Comparison of ENCODE assay signal across 7 cellular contexts in genomic region chr11:65786786-65787636, GRCh38. TPM values are rescaled to one million over a fixed set of nuclear protein-coding genes. Genes with fewer than 3 reads are reported as not detected.
DNase-seq lines count a peak whose midpoint lies in the region; ATAC-seq, FAIRE-seq and TF ChIP-seq lines count a peak whose summit lies in the region.

TSS of gene OVOL1 (plus strand) at chr11:65787063. CDS start at chr11:65787374, 311 bp downstream.

- H3K4me3 ChIP-seq in esophagus (ENCODE audit: low read depth in 1 of 2, low read length in 2 of 2) = peak within 1 kb of the TSS; percentile 79 to 87
- H3K4me3 ChIP-seq in sigmoid colon = peak within 1 kb of the TSS in 3 of 4 donors; percentile 23 to 29 (median 28)

- H4K91ac ChIP-seq in H9 (ENCODE audit: insufficient read length, low read depth, low read length) = no peak within 1 kb of the TSS

- H3K36me3 Mint-ChIP-seq in H9 (ENCODE audit: insufficient read depth in 1 of 3, low read depth in 3 of 3) = peaks cover 0 to 3% (median 2%) of the 10 kb centered on the region in 3 experiments; a peak in 2 of 7 replicates

- no peak within 1 kb of the TSS for H3T11ph ChIP-seq in H9 (ENCODE audit: low read length)

- H3K27me3 ChIP-seq in H9 (ENCODE audit: insufficient read depth, low read length) (peaks cover 21% of the 10 kb centered on the region; the same call in 1 of the 2 replicates), esophagus (ENCODE audit: control insufficient read depth in 1 of 2, insufficient read depth in 2 of 2, low read length in 2 of 2) (no peaks in the 10 kb centered on the region), sigmoid colon (peaks cover 30 to 63% (median 37%) of the 10 kb centered on the region in 3 donors)

- H3K23ac ChIP-seq in H9 (ENCODE audit: insufficient read length, low read depth, low read length) = no peak within 1 kb of the TSS

- peaks cover 70% of the 10 kb centered on the region for H3K27me3 Mint-ChIP-seq in H9 (ENCODE audit: low read depth)

- intact Hi-C loops in sigmoid colon (cut with DNase I) = no loop called here

- peaks cover 44% of the 10 kb centered on the region in 2 experiments for H3K4me1 Mint-ChIP-seq in H9

- ATAC-seq in HG02610 (IDR thresholded peaks at IDR 0.05; ENCODE audit: unreplicated experiment) = no peak

- H3K9ac ChIP-seq in H9 (ENCODE audit: extremely low read depth, insufficient read length, low read length) = no peak within 1 kb of the TSS

- no peak within 1 kb of the TSS for H2BK15ac ChIP-seq in H9 (ENCODE audit: low read depth, low read length)

- no CpG with 5 or more reads among the region's 112 CpGs for WGBS in H9 (ENCODE audit: extremely low coverage, insufficient read length, low lambda C conversion rate)
- 1 to 2% methylated on average over 82 to 112 of the region's 112 CpGs for WGBS in esophagus, 2 donors
- 1% methylated on average over 112 of the region's 112 CpGs for whole genome bisulfite sequencing in sigmoid colon, 2 donors

- no peak within 1 kb of the TSS for H2AK5ac ChIP-seq in H9 (ENCODE audit: insufficient read length, low read length)

- peak within 1 kb of the TSS; percentile 58; the same call in 1 of the 2 replicates for H3K14ac ChIP-seq in H9 (ENCODE audit: insufficient read depth, low read length)

- FAIRE-seq in GM12892 (lab: Jason Lieb, UNC) = no peak

- peaks cover 4% of the 10 kb centered on the region; the same call in 1 of the 2 replicates for H3K4me1 ChIP-seq in H9 (ENCODE audit: insufficient read depth, low read length)
- peaks cover 8 to 42% of the 10 kb centered on the region in 2 donors for H3K4me1 ChIP-seq in esophagus (ENCODE audit: control insufficient read depth in 2 of 2, insufficient read depth in 2 of 2, low read length in 1 of 2)
- H3K4me1 ChIP-seq in sigmoid colon = peaks cover 0 to 25% (median 24%) of the 10 kb centered on the region in 4 donors

- H3K4me3 Mint-ChIP-seq in H9 = peak within 1 kb of the TSS; percentile 75 to 91

- H3K23me2 ChIP-seq in H9 (ENCODE audit: insufficient read length, low read depth, low read length, poor library complexity, severe bottlenecking) = peaks cover 11% of the 10 kb centered on the region

- H3K18ac ChIP-seq in H9 (ENCODE audit: insufficient read length, low read depth, low read length) = peak within 1 kb of the TSS; percentile 35

- TF ChIP-seq POLR2A in sigmoid colon (IDR thresholded peaks at IDR 0.05) (peak in 1 of 2 donors; percentile 51), GM12892 (IDR thresholded peaks at IDR 0.05; ENCODE audit: low read depth, low read length) (no peak)

- H3K56ac ChIP-seq in H9 (ENCODE audit: insufficient read length, low read depth, low read length) = no peak within 1 kb of the TSS

- H2AFZ ChIP-seq in H9 (ENCODE audit: low read length) = no peak within 1 kb of the TSS

- peak within 1 kb of the TSS; percentile 72 for H3K4me2 ChIP-seq in H9 (ENCODE audit: insufficient read depth, insufficient read length, low read length)

- no peak within 1 kb of the TSS for H2BK12ac ChIP-seq in H9 (ENCODE audit: insufficient read length, low read depth, low read length)

- no peaks in the 10 kb centered on the region for H4K20me1 ChIP-seq in H9 (ENCODE audit: control insufficient read depth, insufficient read depth, insufficient read length)

- H3K9me3 ChIP-seq in H9 (ENCODE audit: control insufficient read depth, low read depth, low read length) (no peaks in the 10 kb centered on the region), esophagus (ENCODE audit: control insufficient read depth in 2 of 2, insufficient read depth in 1 of 2, low read depth in 1 of 2, low read length in 1 of 2) (no peaks in the 10 kb centered on the region), sigmoid colon (no peaks in the 10 kb centered on the region)

- H3K36me3 ChIP-seq in esophagus (ENCODE audit: control insufficient read depth in 2 of 2, insufficient read depth in 2 of 2, low read length in 1 of 2) = peaks cover 0 to 3% of the 10 kb centered on the region in 2 donors
- H3K36me3 ChIP-seq in sigmoid colon = no peaks in the 10 kb centered on the region

- H3K27ac Mint-ChIP-seq in H9 = no peak within 1 kb of the TSS

- H3K9me3 Mint-ChIP-seq in H9 = no peaks in the 10 kb centered on the region; a peak in 1 of 5 replicates

- H2BK120ac ChIP-seq in H9 (ENCODE audit: low read depth, low read length, poor library complexity, severe bottlenecking) = no peak within 1 kb of the TSS

- H4K8ac ChIP-seq in H9 (replicated peaks; ENCODE audit: insufficient read length, low read depth, low read length) = no peak within 1 kb of the TSS

- H3K27ac ChIP-seq in H9 (ENCODE audit: insufficient read length, low read depth, low read length) (no peak within 1 kb of the TSS), esophagus (ENCODE audit: low read depth in 2 of 2, low read length in 1 of 2) (peak within 1 kb of the TSS; percentile 82 to 91), sigmoid colon (peak within 1 kb of the TSS in 1 of 4 donors; percentile 38)

- no peak within 1 kb of the TSS for H3K4ac ChIP-seq in H9 (ENCODE audit: low read depth, low read length)

- H2BK20ac ChIP-seq in H9 (ENCODE audit: low read depth, low read length, poor library complexity, severe bottlenecking) = no peak within 1 kb of the TSS

- no peak within 1 kb of the TSS for H2BK5ac ChIP-seq in H9 (ENCODE audit: insufficient read length, low read length)

- H3K79me1 ChIP-seq in H9 (ENCODE audit: insufficient read depth, low read depth, low read length, poor library complexity, severe bottlenecking) = no peaks in the 10 kb centered on the region

- in situ Hi-C loops in GM13976 (cut with MboI; ENCODE audit: low sequenced_read_pairs, unreplicated experiment) = no loop called here

- DNase-seq in H9 (peak; percentile 88), NCI-H748 treated with DMSO at 0.1 percent for 48 hours (lab: John Stamatoyannopoulos, UW) (peak; percentile 68), sigmoid colon (no peak), GM13976 (ENCODE audit: low spot score) (no peak), GM12892 (ENCODE audit: insufficient read length) (no peak)

- H4K5ac ChIP-seq in H9 (ENCODE audit: insufficient read length, low read depth, low read length) = no peak within 1 kb of the TSS

- TF ChIP-seq EP300 in sigmoid colon (IDR thresholded peaks at IDR 0.05) = no peak

- no peaks in the 10 kb centered on the region for H3K79me2 ChIP-seq in H9 (ENCODE audit: insufficient read depth, low read length)

- TF ChIP-seq CTCF in H9 (conservative IDR thresholded peaks at IDR 0.05) (no peak), sigmoid colon (IDR thresholded peaks at IDR 0.05) (no peak), GM13976 (IDR thresholded peaks at IDR 0.05; ENCODE audit: borderline replicate concordance, control extremely low read depth, extremely low read depth, insufficient read depth, missing control alignments) (no peak)

RNA-seq across cellular contexts. Expression of gene OVOL1, which starts in this region (rescaled TPM):
- total RNA-seq in H9 (2021) = 5.1 and 5.7 TPM in 2 replicates
- 10 to 100 TPM; 38.2 to 49.9 TPM for polyA plus RNA-seq in esophagus
- not detected for total RNA-seq in sigmoid colon
- 10 to 100 TPM; 16.6 to 30.0 (median 22.7) TPM for polyA plus RNA-seq in sigmoid colon
- polyA plus RNA-seq in GM12892 (2012; ENCODE audit: missing spikeins) = 0.53 TPM

Comparison
In these comparisons a context has a peak if more than half of its experiments do, and no peak if none do; other contexts are left out.
1. DNase-seq: peak in H9 (single experiment) and NCI-H748 treated with DMSO at 0.1 percent for 48 hours (single experiment); none in sigmoid colon (single experiment), GM13976 (single experiment) and GM12892 (single experiment).